In the genomic region with DNA sequence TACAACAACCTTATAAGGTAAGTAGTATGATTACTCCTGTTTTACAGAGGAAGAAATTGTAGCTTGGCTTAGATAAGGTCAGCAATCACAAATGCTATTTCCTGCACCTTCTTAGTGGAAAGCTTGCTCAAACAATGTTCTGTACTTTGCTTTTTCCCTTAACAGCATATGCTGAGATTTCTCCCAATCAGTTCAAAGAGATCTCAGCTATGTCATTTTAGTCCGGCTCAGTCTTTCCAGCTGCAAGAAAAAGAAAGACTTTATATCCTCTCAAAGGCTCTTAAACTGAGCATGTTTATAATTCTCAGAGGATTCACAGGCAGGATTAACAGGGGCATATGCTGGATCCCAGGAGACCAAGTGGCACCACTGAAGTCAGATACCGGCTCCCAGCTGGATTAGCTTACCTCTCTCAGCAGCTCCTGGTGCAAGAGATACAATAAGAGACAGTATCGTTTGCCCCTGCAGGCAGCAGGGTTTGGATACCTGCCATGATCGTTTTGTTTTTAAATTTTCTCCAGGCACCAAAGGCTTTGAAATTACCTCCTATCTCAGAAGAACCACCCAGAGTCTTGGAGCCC, we compare ENCODE assay signal across 1 cellular context.
TF ChIP-seq lines count a peak whose summit lies in the region.

No MANE protein-coding gene starts in this region.

TF ChIP-seq in IMR-90, 13 proteins besides CTCF, POLR2A, EP300 and RAD21:
- TF ChIP-seq CEBPB (IDR thresholded peaks at IDR 0.05; ENCODE audit: low read depth, low read length) = no peak
- TF ChIP-seq BHLHE40 (IDR thresholded peaks at IDR 0.05; ENCODE audit: low read depth, low read length) = no peak
- TF ChIP-seq RFX5 (IDR thresholded peaks at IDR 0.05; ENCODE audit: low read depth, low read length) = no peak
- no peak for TF ChIP-seq MAZ (IDR thresholded peaks at IDR 0.05; ENCODE audit: borderline replicate concordance, low read depth, low read length)
- TF ChIP-seq MXI1 (IDR thresholded peaks at IDR 0.05; ENCODE audit: borderline replicate concordance, low read depth, low read length) = no peak
